1 cellular context compared by ENCODE assay signal in the genomic region with DNA sequence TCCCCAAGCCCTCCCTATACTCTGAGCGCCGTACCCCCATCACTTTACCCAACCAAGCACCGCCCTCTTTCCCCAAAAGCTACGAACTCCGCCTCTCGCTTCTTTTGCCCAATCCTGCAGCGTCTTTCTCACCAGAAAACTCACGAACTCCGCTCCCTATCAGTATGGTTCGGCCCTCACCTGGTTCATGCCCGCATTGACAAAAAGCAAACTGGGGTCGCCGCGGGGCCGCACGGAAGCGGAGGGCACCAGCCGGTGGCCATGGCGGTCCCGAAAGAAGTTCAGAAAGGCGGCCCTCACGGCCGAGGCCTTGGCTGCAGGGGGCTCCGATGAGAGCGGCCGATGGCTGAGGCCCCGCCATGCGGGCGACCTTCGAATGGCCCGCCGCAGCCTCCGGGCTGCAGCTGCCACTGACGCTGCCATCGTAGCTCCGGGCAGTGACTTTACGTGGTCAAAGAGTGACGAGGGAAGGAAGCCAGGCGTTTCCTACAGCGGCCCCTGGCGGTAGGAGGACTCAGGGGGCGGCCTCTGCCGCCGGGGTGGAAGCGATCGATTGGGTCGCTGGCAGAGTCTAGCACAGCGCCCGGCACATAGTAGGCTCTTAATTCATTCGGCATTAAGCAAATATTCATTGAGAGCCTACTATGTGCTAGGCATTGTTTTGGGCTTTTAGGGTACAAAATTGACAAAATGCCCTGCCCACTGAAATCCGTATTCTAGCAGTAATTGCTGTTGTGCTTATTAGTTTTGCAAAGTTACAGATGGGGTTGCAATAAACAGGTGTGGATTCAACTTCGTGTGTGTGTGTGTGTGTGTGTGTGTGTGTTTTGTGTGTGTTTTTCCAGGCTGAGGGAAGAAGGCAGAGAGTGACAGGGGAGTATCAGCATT.
TF ChIP-seq lines count a peak whose summit lies in the region.

AARS2 (minus strand) TSS at position 447 of the 888 bp plus-strand sequence; CDS start at position 423, 24 bp downstream.

TF ChIP-seq in HepG2, 621 proteins besides CTCF, POLR2A, EP300 and RAD21 (continued from another document and continues in another):
- TF ChIP-seq, protein P1, sequence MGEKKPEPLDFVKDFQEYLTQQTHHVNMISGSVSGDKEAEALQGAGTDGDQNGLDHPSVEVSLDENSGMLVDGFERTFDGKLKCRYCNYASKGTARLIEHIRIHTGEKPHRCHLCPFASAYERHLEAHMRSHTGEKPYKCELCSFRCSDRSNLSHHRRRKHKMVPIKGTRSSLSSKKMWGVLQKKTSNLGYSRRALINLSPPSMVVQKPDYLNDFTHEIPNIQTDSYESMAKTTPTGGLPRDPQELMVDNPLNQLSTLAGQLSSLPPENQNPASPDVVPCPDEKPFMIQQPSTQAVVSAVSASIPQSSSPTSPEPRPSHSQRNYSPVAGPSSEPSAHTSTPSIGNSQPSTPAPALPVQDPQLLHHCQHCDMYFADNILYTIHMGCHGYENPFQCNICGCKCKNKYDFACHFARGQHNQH (CRISPR knock-in tag; IDR thresholded peaks at IDR 0.05) = peak; percentile 98
- peak; percentile 90 for TF ChIP-seq MIER2 (CRISPR knock-in tag; IDR thresholded peaks at IDR 0.05)
- peak; percentile 89 for TF ChIP-seq CREB1 (IDR thresholded peaks at IDR 0.05)
- TF ChIP-seq CREB1 (CRISPR knock-in tag; IDR thresholded peaks at IDR 0.05) = peak; percentile 96
- no peak for TF ChIP-seq ZBTB40 (IDR thresholded peaks at IDR 0.05)
- TF ChIP-seq ZBTB40 (CRISPR knock-in tag; IDR thresholded peaks at IDR 0.05) = peak; percentile 88
- TF ChIP-seq, protein P2, sequence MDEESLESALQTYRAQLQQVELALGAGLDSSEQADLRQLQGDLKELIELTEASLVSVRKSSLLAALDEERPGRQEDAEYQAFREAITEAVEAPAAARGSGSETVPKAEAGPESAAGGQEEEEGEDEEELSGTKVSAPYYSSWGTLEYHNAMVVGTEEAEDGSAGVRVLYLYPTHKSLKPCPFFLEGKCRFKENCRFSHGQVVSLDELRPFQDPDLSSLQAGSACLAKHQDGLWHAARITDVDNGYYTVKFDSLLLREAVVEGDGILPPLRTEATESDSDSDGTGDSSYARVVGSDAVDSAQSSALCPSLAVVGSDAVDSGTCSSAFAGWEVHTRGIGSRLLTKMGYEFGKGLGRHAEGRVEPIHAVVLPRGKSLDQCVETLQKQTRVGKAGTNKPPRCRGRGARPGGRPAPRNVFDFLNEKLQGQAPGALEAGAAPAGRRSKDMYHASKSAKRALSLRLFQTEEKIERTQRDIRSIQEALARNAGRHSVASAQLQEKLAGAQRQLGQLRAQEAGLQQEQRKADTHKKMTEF (CRISPR knock-in tag; IDR thresholded peaks at IDR 0.05) = peak; percentile 99
- peak; percentile 81; the same call in 1 of the 2 replicates for TF ChIP-seq TP53 (CRISPR knock-in tag; conservative IDR thresholded peaks at IDR 0.05)
- TF ChIP-seq, protein P3, sequence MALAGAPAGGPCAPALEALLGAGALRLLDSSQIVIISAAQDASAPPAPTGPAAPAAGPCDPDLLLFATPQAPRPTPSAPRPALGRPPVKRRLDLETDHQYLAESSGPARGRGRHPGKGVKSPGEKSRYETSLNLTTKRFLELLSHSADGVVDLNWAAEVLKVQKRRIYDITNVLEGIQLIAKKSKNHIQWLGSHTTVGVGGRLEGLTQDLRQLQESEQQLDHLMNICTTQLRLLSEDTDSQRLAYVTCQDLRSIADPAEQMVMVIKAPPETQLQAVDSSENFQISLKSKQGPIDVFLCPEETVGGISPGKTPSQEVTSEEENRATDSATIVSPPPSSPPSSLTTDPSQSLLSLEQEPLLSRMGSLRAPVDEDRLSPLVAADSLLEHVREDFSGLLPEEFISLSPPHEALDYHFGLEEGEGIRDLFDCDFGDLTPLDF (CRISPR knock-in tag; IDR thresholded peaks at IDR 0.05) = peak; percentile 76; the same call in 1 of the 2 replicates
- peak; percentile 95 for TF ChIP-seq NAIF1 (CRISPR knock-in tag; IDR thresholded peaks at IDR 0.05; ENCODE audit: borderline replicate concordance)
- TF ChIP-seq ZFX (CRISPR knock-in tag; IDR thresholded peaks at IDR 0.05; ENCODE audit: low read depth) = peak; percentile 94
- TF ChIP-seq DNMT1 (CRISPR knock-in tag; IDR thresholded peaks at IDR 0.05) = peak; percentile 80; the same call in 1 of the 2 replicates
- TF ChIP-seq MYC (CRISPR knock-in tag; IDR thresholded peaks at IDR 0.05; ENCODE audit: borderline replicate concordance) = peak; percentile 89
- no peak for TF ChIP-seq MBD4 (IDR thresholded peaks at IDR 0.05; ENCODE audit: borderline replicate concordance, low read length)
- TF ChIP-seq ZNF468 (CRISPR knock-in tag; IDR thresholded peaks at IDR 0.05) = peak; percentile 85; the same call in 1 of the 2 replicates
- TF ChIP-seq ZNF343 (CRISPR knock-in tag; IDR thresholded peaks at IDR 0.05) = peak; percentile 90; the same call in 1 of the 2 replicates
- TF ChIP-seq ZNF484 (CRISPR knock-in tag; IDR thresholded peaks at IDR 0.05; ENCODE audit: borderline replicate concordance, low read depth) = no peak
- no peak for TF ChIP-seq TEAD2 (CRISPR knock-in tag; IDR thresholded peaks at IDR 0.05)
- TF ChIP-seq GATAD2A (CRISPR knock-in tag; IDR thresholded peaks at IDR 0.05) = peak; percentile 93
- peak; percentile 94 for TF ChIP-seq THAP11 (CRISPR knock-in tag; IDR thresholded peaks at IDR 0.05)
- TF ChIP-seq CENPX (CRISPR knock-in tag; IDR thresholded peaks at IDR 0.05) = no peak
- peak; percentile 98; the same call in 1 of the 2 replicates for TF ChIP-seq ZNF414 (CRISPR knock-in tag; IDR thresholded peaks at IDR 0.05)
- TF ChIP-seq MTF1 (CRISPR knock-in tag; IDR thresholded peaks at IDR 0.05) = peak; percentile 88; the same call in 1 of the 2 replicates
- TF ChIP-seq, protein P4, sequence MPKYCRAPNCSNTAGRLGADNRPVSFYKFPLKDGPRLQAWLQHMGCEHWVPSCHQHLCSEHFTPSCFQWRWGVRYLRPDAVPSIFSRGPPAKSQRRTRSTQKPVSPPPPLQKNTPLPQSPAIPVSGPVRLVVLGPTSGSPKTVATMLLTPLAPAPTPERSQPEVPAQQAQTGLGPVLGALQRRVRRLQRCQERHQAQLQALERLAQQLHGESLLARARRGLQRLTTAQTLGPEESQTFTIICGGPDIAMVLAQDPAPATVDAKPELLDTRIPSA (CRISPR knock-in tag; IDR thresholded peaks at IDR 0.05; ENCODE audit: borderline replicate concordance) = peak; percentile 42; the same call in 1 of the 2 replicates
- no peak for TF ChIP-seq ATF7 (IDR thresholded peaks at IDR 0.05)
- peak; percentile 79; the same call in 1 of the 2 replicates for TF ChIP-seq ATF7 (CRISPR knock-in tag; IDR thresholded peaks at IDR 0.05)
- TF ChIP-seq ZNF101 (CRISPR knock-in tag; IDR thresholded peaks at IDR 0.05; ENCODE audit: borderline replicate concordance, low read depth) = no peak
- peak; percentile 89; the same call in 1 of the 2 replicates for TF ChIP-seq ZNF44 (CRISPR knock-in tag; IDR thresholded peaks at IDR 0.05)
- TF ChIP-seq SYNCRIP (IDR thresholded peaks at IDR 0.05; ENCODE audit: insufficient read depth, low read depth, low read length) = no peak
- TF ChIP-seq NCOA1 (CRISPR knock-in tag; IDR thresholded peaks at IDR 0.05) = peak; percentile 79; the same call in 1 of the 2 replicates
- TF ChIP-seq NR3C1 (CRISPR knock-in tag; IDR thresholded peaks at IDR 0.05) = no peak
- TF ChIP-seq, protein P5, sequence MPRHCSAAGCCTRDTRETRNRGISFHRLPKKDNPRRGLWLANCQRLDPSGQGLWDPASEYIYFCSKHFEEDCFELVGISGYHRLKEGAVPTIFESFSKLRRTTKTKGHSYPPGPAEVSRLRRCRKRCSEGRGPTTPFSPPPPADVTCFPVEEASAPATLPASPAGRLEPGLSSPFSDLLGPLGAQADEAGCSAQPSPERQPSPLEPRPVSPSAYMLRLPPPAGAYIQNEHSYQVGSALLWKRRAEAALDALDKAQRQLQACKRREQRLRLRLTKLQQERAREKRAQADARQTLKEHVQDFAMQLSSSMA (CRISPR knock-in tag; IDR thresholded peaks at IDR 0.05) = peak; percentile 86
- TF ChIP-seq RFXANK (CRISPR knock-in tag; IDR thresholded peaks at IDR 0.05) = peak; percentile 91
- no peak for TF ChIP-seq ZNF282 (IDR thresholded peaks at IDR 0.05; ENCODE audit: partially characterized antibody)
- peak; percentile 94 for TF ChIP-seq TGIF2 (CRISPR knock-in tag; IDR thresholded peaks at IDR 0.05)
- peak; percentile 95; the same call in 1 of the 2 replicates for TF ChIP-seq MBNL3 (CRISPR knock-in tag; conservative IDR thresholded peaks at IDR 0.05)
- TF ChIP-seq, protein P6, sequence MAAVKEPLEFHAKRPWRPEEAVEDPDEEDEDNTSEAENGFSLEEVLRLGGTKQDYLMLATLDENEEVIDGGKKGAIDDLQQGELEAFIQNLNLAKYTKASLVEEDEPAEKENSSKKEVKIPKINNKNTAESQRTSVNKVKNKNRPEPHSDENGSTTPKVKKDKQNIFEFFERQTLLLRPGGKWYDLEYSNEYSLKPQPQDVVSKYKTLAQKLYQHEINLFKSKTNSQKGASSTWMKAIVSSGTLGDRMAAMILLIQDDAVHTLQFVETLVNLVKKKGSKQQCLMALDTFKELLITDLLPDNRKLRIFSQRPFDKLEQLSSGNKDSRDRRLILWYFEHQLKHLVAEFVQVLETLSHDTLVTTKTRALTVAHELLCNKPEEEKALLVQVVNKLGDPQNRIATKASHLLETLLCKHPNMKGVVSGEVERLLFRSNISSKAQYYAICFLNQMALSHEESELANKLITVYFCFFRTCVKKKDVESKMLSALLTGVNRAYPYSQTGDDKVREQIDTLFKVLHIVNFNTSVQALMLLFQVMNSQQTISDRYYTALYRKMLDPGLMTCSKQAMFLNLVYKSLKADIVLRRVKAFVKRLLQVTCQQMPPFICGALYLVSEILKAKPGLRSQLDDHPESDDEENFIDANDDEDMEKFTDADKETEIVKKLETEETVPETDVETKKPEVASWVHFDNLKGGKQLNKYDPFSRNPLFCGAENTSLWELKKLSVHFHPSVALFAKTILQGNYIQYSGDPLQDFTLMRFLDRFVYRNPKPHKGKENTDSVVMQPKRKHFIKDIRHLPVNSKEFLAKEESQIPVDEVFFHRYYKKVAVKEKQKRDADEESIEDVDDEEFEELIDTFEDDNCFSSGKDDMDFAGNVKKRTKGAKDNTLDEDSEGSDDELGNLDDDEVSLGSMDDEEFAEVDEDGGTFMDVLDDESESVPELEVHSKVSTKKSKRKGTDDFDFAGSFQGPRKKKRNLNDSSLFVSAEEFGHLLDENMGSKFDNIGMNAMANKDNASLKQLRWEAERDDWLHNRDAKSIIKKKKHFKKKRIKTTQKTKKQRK (IDR thresholded peaks at IDR 0.05; ENCODE audit: low read length) = no peak
- TF ChIP-seq MXD4 (CRISPR knock-in tag; IDR thresholded peaks at IDR 0.05) = peak; percentile 97
- TF ChIP-seq PRPF4 (IDR thresholded peaks at IDR 0.05; ENCODE audit: low read depth, low read length, poor library complexity, severe bottlenecking) = no peak
